10 cellular contexts compared by ENCODE assay signal in the genomic region with DNA sequence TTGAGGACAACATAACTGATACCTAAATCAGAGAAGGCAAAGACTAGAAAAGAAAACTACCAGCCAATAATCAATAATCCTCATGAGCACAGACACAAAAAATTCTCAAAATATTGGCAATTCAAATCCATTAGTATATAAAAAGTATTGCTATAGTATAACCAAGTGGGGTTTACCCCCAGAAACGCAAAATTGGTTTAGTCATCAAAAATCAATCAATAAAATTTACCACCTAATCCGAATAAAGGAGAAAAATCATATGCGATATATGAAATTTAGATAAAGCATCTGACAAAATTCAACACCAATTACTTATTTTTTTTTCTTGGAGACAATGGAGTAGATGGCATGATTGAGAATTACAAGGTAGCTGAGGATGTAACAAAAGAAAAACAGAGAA. TPM values are rescaled to one million over a fixed set of nuclear protein-coding genes. Genes with fewer than 3 reads are reported as not detected.
"Had no signal": no experiment of that assay in that cellular context is flagged by ENCODE, and none has a peak within 500 bp of the region (broad histone marks: within the 10 kb centered on the region; RNA-seq: fewer than 3 reads in every experiment).

No MANE protein-coding gene starts in this region.

- DNase-seq: GM23248, GOT3, H7, HFFc6, IMR-90, KBM-7 had no signal

- H3K9me3 ChIP-seq: HAP-1 had no signal

- H3K4me2 ChIP-seq: KMS-11 had no signal

- H3K4me1 ChIP-seq: HAP-1 had no signal

- ATAC-seq: HCT116 had no signal

- H3K9me3 Mint-ChIP-seq: HFFc6 had no signal

- H3K27ac Mint-ChIP-seq: HFFc6 had no signal

- H3K4me3 Mint-ChIP-seq: HFFc6 had no signal

- H3K4me3 ChIP-seq: GM23248, HAP-1 had no signal

- H3K27ac ChIP-seq: GM23248, HL-60, KMS-11 had no signal

RNA-seq across cellular contexts. Expression of a gene that starts 49.2 kb away (rescaled TPM):
- total RNA-seq: H7 had no signal
